Comparison of ENCODE assay signal across 9 cellular contexts in genomic region chr5:107670028-107670926, GRCh38. TPM values are rescaled to one million over a fixed set of nuclear protein-coding genes. Genes with fewer than 3 reads are reported as not detected.
DNase-seq lines count a peak whose midpoint lies in the region; ATAC-seq and TF ChIP-seq lines count a peak whose summit lies in the region.
"Had no signal": no experiment of that assay in that cellular context is flagged by ENCODE, and none has a peak within 500 bp of the region (broad histone marks: within the 10 kb centered on the region; RNA-seq: fewer than 3 reads in every experiment).

No MANE protein-coding gene starts in this region.

- ATAC-seq in HG03039 (IDR thresholded peaks at IDR 0.05; ENCODE audit: unreplicated experiment), result no peak
- no peak for ATAC-seq in HG03045 (IDR thresholded peaks at IDR 0.05; ENCODE audit: unreplicated experiment)

- no peak for TF ChIP-seq POLR2A in sigmoid colon (IDR thresholded peaks at IDR 0.05)

- WGBS in sigmoid colon, 2 donors, result 1% methylated on average over 79 of the region's 79 CpGs

- H3K4me1 ChIP-seq in adipocyte (ENCODE audit: control insufficient read depth, insufficient read depth, low read length), result peaks cover 24% of the 10 kb centered on the region
- H3K4me1 ChIP-seq in right atrium auricular region, result peaks cover 0 to 14% of the 10 kb centered on the region in 2 donors
- H3K4me1 ChIP-seq in sigmoid colon, result peaks cover 0 to 30% (median 25%) of the 10 kb centered on the region in 4 donors

- no peaks in the 10 kb centered on the region for H3K9me3 ChIP-seq in adipocyte (ENCODE audit: control insufficient read depth, low read length)
- H3K9me3 ChIP-seq in right atrium auricular region, result no peaks in the 10 kb centered on the region
- no peaks in the 10 kb centered on the region for H3K9me3 ChIP-seq in sigmoid colon
- H3K9me3 ChIP-seq: neutrophil had no signal

- intact Hi-C loops in sigmoid colon (cut with DNase I), result loop anchor here (5.0 kb wide), 2 partner anchors 98 to 308 kb away; no protein-coding TSS in a partner anchor

- peak; percentile 6 for TF ChIP-seq CTCF in GM06990 (IDR thresholded peaks at IDR 0.05; ENCODE audit: insufficient read depth, low read length, poor library complexity, severe bottlenecking)
- TF ChIP-seq CTCF in right atrium auricular region (IDR thresholded peaks at IDR 0.05), result no peak
- TF ChIP-seq CTCF in sigmoid colon (IDR thresholded peaks at IDR 0.05), result no peak

- H3K36me3 ChIP-seq in GM06990 (ENCODE audit: control insufficient read depth, insufficient read depth, low read length) (no peaks in the 10 kb centered on the region), adipocyte (ENCODE audit: control insufficient read depth, insufficient read depth, low read length, severe bottlenecking) (no peaks in the 10 kb centered on the region), right atrium auricular region (no peaks in the 10 kb centered on the region), sigmoid colon (no peaks in the 10 kb centered on the region)
- H3K36me3 ChIP-seq: neutrophil had no signal

- peak overlapping the region; percentile 91 for H3K9ac ChIP-seq in adipocyte (ENCODE audit: low read length)

- TF ChIP-seq EP300 in sigmoid colon (IDR thresholded peaks at IDR 0.05), result no peak

- H3K4me3 ChIP-seq in GM06990 (replicated peaks; ENCODE audit: low read depth, low read length) (peak overlapping the region; percentile 73), adipocyte (ENCODE audit: low read length) (peak overlapping the region; percentile 93), right atrium auricular region (peak overlapping the region; percentile 57 to 65), sigmoid colon (peak overlapping the region; percentile 47 to 68 (median 66))

- DNase-seq in 8988T (peak; percentile 61), GM06990 (ENCODE audit: extremely low read depth, insufficient read length) (peak; percentile 76), NCI-H1105 (lab: John Stamatoyannopoulos, UW) (peak; percentile 58), adipocyte (ENCODE audit: low read depth) (peak; percentile 70), right atrium auricular region (ENCODE audit: low spot score) (no peak), sigmoid colon (peak; percentile 71)

- H3K27me3 ChIP-seq in GM06990 (replicated peaks; ENCODE audit: control insufficient read depth, insufficient read depth, low read length) (no peaks in the 10 kb centered on the region), adipocyte (replicated peaks; ENCODE audit: control insufficient read depth, insufficient read depth, low read length) (no peaks in the 10 kb centered on the region), right atrium auricular region (no peaks in the 10 kb centered on the region), sigmoid colon (peaks cover 0 to 23% (median 0%) of the 10 kb centered on the region in 3 donors)

- H3K27ac ChIP-seq in right atrium auricular region (peak overlapping the region; percentile 89 to 92), sigmoid colon (peak overlapping the region; percentile 19 to 79 (median 74))
- H3K27ac ChIP-seq: neutrophil had no signal

RNA-seq across cellular contexts. Expression of gene EFNA5, which starts 0.5 kb away (rescaled TPM):
- 10 to 100 TPM; 17.0 to 19.2 TPM for total RNA-seq in right atrium auricular region
- 10 to 100 TPM in 1 of 4 donors, 1 to 10 TPM in 3; 6.8 to 10.8 (median 9.6) TPM for total RNA-seq in sigmoid colon
- 1 to 10 TPM in 2 of 3 donors, under 1 TPM in 1; 0.60 to 4.4 (median 1.4) TPM for polyA plus RNA-seq in sigmoid colon
